In genomic region chr11:33949201-33949913, GRCh38 we compare ENCODE assay signal across 28 cellular contexts. TPM values are rescaled to one million over a fixed set of nuclear protein-coding genes. Genes with fewer than 3 reads are reported as not detected.
DNase-seq lines count a peak whose midpoint lies in the region; ATAC-seq and TF ChIP-seq lines count a peak whose summit lies in the region.
"Had no signal": no experiment of that assay in that cellular context is flagged by ENCODE, and none has a peak within 500 bp of the region (broad histone marks: within the 10 kb centered on the region; RNA-seq: fewer than 3 reads in every experiment).

No MANE protein-coding gene starts in this region.

- no peak for ATAC-seq in GM21737 (IDR thresholded peaks at IDR 0.05; ENCODE audit: unreplicated experiment)
- ATAC-seq: body of pancreas, gastrocnemius medialis, lower lobe of right lung, mucosa of descending colon, natural killer cell, psoas muscle had no signal

- no peaks in the 10 kb centered on the region for H3K36me3 ChIP-seq in DOHH2 (ENCODE audit: control insufficient read depth, low read length)
- H3K36me3 ChIP-seq in HEK293 (ENCODE audit: control insufficient read depth in 2 of 2, insufficient read depth in 1 of 2, low read length in 2 of 2): no peaks in the 10 kb centered on the region
- H3K36me3 ChIP-seq: BLaER1, gastrocnemius medialis, lower lobe of right lung, transverse colon had no signal

- peaks cover 25% of the 10 kb centered on the region for H3K4me1 ChIP-seq in DOHH2 (ENCODE audit: control insufficient read depth, low read length)
- no peaks in the 10 kb centered on the region for H3K4me1 ChIP-seq in HEK293 (ENCODE audit: control insufficient read depth, insufficient read depth, low read length)
- H3K4me1 ChIP-seq: BLaER1, body of pancreas, gastrocnemius medialis, lower lobe of right lung, psoas muscle, transverse colon had no signal

- H3K9me2 ChIP-seq in DOHH2 (replicated peaks; ENCODE audit: control insufficient read depth, low read length): no peaks in the 10 kb centered on the region

- H3F3A ChIP-seq in DOHH2 (ENCODE audit: control insufficient read depth, insufficient read depth): peaks cover 2% of the 10 kb centered on the region; the same call in 1 of the 2 replicates

- H4K20me1 ChIP-seq in DOHH2 (ENCODE audit: control insufficient read depth, insufficient read depth, low read depth, low read length): no peaks in the 10 kb centered on the region
- H4K20me1 ChIP-seq: BLaER1 had no signal

- H3K4me2 ChIP-seq in DOHH2 (ENCODE audit: low read length): 0 out of 2 replicates have a peak overlapping the region, but pooled peaks have one; percentile 21
- H3K4me2 ChIP-seq: BLaER1, PC-9 had no signal

- CTCF ChIA-PET in HEK293 (lab: Yijun Ruan, JAX): interaction anchor here (1.4 to 1.6 kb wide), 2 partner anchors 22 to 91 kb away, joined by 5 to 6 read pairs; no protein-coding TSS in a partner anchor

- DNase-seq in NCI-H510A treated with DMSO at 0.1 percent for 48 hours (lab: John Stamatoyannopoulos, UW): peak; percentile 12
- peak; percentile 89 for DNase-seq in cerebellum (ENCODE audit: low spot score)
- DNase-seq in activated CD8-positive, alpha-beta memory T cell treated with anti-CD3 and anti-CD28 coated beads for 24 hours: no peak
- no peak for DNase-seq in DMS53 treated with DMSO at 0.1 percent for 48 hours (lab: John Stamatoyannopoulos, UW; ENCODE audit: unreplicated experiment)
- DNase-seq in DMS79 (lab: John Stamatoyannopoulos, UW): no peak
- DNase-seq: activated CD4-positive, alpha-beta memory T cell treated with anti-CD3 and anti-CD28 coated beads for 36 hours; activated CD4-positive, CD25-positive, alpha-beta regulatory T cell treated with anti-CD3 and anti-CD28 coated beads, Interleukin-2, amount 50 U/mL, for 72 hours; activated CD8-positive, alpha-beta memory T cell treated with anti-CD3 and anti-CD28 coated beads, Interleukin-2, amount 50 U/mL, for 48 hours; activated naive CD4-positive, alpha-beta T cell treated with anti-CD3 and anti-CD28 coated beads for 36 hours; body of pancreas; gastrocnemius medialis; GDM1; lower lobe of right lung; MM.1S; mucosa of descending colon; natural killer cell; NCI-H524 treated with DMSO at 0.1 percent for 48 hours; PC-9; psoas muscle; stimulated activated CD4-positive, alpha-beta T cell treated with anti-CD3 and anti-CD28 coated beads, Interleukin-15, amount 100 ng/mL, for 24 hours; stimulated activated CD4-positive, alpha-beta T cell treated with anti-CD3 and anti-CD28 coated beads, Interleukin-4, amount 100 ng/mL, for 4 hours; transverse colon had no signal

- POLR2A ChIA-PET in HEK293 (lab: Yijun Ruan, JAX): no interaction called here

- H3K9me3 ChIP-seq in DOHH2 (ENCODE audit: control insufficient read depth, insufficient read depth, low read length) (no peaks in the 10 kb centered on the region), HEK293 (ENCODE audit: control insufficient read depth, insufficient read depth, low read depth, low read length) (no peaks in the 10 kb centered on the region)
- H3K9me3 ChIP-seq: BLaER1, body of pancreas, gastrocnemius medialis, lower lobe of right lung, mucosa of descending colon, psoas muscle, transverse colon had no signal

- no peak overlapping the region for H3K4me3 ChIP-seq in DOHH2 (ENCODE audit: low read length)
- H3K4me3 ChIP-seq in HEK293 (ENCODE audit: low read depth, low read length): no peak overlapping the region
- H3K4me3 ChIP-seq: BLaER1, body of pancreas, gastrocnemius medialis, lower lobe of right lung, mucosa of descending colon, PC-9, psoas muscle, transverse colon had no signal

- no peak for TF ChIP-seq CTCF in DOHH2 (IDR thresholded peaks at IDR 0.05; ENCODE audit: low read depth, low read length, poor library complexity, severe bottlenecking)
- TF ChIP-seq CTCF in HEK293 (tag by site-specific recombination; IDR thresholded peaks at IDR 0.05): no peak

- H3K27me3 ChIP-seq in DOHH2 (ENCODE audit: control insufficient read depth, low read length): peaks cover 5% of the 10 kb centered on the region; the same call in 1 of the 2 replicates
- H3K27me3 ChIP-seq: BLaER1, body of pancreas, gastrocnemius medialis, transverse colon had no signal

- no peak overlapping the region for H3K27ac ChIP-seq in DOHH2 (ENCODE audit: low read depth, low read length)
- no peak overlapping the region for H3K27ac ChIP-seq in HEK293 (ENCODE audit: extremely low read depth, low read depth, low read length)
- H3K27ac ChIP-seq: BLaER1, body of pancreas, gastrocnemius medialis, lower lobe of right lung, PC-9, psoas muscle, transverse colon had no signal

- no peaks in the 10 kb centered on the region for H3K79me2 ChIP-seq in DOHH2 (ENCODE audit: control insufficient read depth, low read length)

TF ChIP-seq in HEK293, 187 proteins besides CTCF, POLR2A, EP300 and RAD21:
- TF ChIP-seq ZFHX2 (tag by site-specific recombination; conservative IDR thresholded peaks at IDR 0.05): peak; percentile 64
- TF ChIP-seq EGR2 (tag by site-specific recombination; IDR thresholded peaks at IDR 0.05; ENCODE audit: low read depth): peak; percentile 81
- TF ChIP-seq ZNF48 (tag by site-specific recombination; IDR thresholded peaks at IDR 0.05): no peak

RNA-seq across cellular contexts. Expression of gene LMO2, which starts 57.5 kb away (rescaled TPM):
- total RNA-seq in cerebellum: 16.1 TPM
- total RNA-seq: activated CD4-positive, alpha-beta memory T cell treated with anti-CD3 and anti-CD28 coated beads for 36 hours; activated naive CD4-positive, alpha-beta T cell treated with anti-CD3 and anti-CD28 coated beads for 36 hours; chondrocyte; T-helper 2 cell treated with Interferon-gamma antibody and Interleukin-4, amounts not matched to agents 100 ng/mL and 5 ng/mL, for 36 hours had no signal

Comparison
In these comparisons a context has a peak if more than half of its experiments do, and no peak if none do; other contexts are left out.
1. DNase-seq: peak in NCI-H510A treated with DMSO at 0.1 percent for 48 hours (single experiment) and cerebellum (single experiment); none in activated CD8-positive, alpha-beta memory T cell treated with anti-CD3 and anti-CD28 coated beads for 24 hours (single experiment), DMS53 treated with DMSO at 0.1 percent for 48 hours (single experiment) and DMS79 (single experiment).